Comparison of ENCODE assay signal across 1 cellular context in genomic region chr18:46546111-46546640, GRCh38.
TF ChIP-seq lines count a peak whose summit lies in the region.

No MANE protein-coding gene starts in this region.

TF ChIP-seq in IMR-90, 13 proteins besides CTCF, POLR2A, EP300 and RAD21 (continued from another document):
- TF ChIP-seq USF2 (IDR thresholded peaks at IDR 0.05; ENCODE audit: low read depth, low read length) (no peak), SMC3 (IDR thresholded peaks at IDR 0.05; ENCODE audit: low read depth, low read length) (no peak), MXI1 (IDR thresholded peaks at IDR 0.05; ENCODE audit: borderline replicate concordance, low read depth, low read length) (no peak)
